ENCODE assay signal across 31 cellular contexts in genomic region chr2:148532049-148532428, GRCh38.
"Had no signal": no experiment of that assay in that cellular context is flagged by ENCODE, and none has a peak within 500 bp of the region (broad histone marks: within the 10 kb centered on the region; RNA-seq: fewer than 3 reads in every experiment).

No MANE protein-coding gene starts in this region.

- H3K27me3 Mint-ChIP-seq: activated CD4-positive, alpha-beta memory T cell treated with anti-CD3 and anti-CD28 coated beads, Interleukin-2, amount 10 ng/mL, durations not matched to agents 7 days and 5 days; activated CD8-positive, alpha-beta memory T cell treated with anti-CD3 and anti-CD28 coated beads, Interleukin-2, amount 10 ng/mL, durations not matched to agents 7 days and 5 days; activated naive CD4-positive, alpha-beta T cell treated with anti-CD3 and anti-CD28 coated beads, Interleukin-2, amount 10 ng/mL, durations not matched to agents 7 days and 5 days; activated naive CD8-positive, alpha-beta T cell treated with anti-CD3 and anti-CD28 coated beads, Interleukin-2, amount 10 ng/mL, durations not matched to agents 7 days and 5 days had no signal

- H3K27me3 ChIP-seq: ascending aorta, Peyer's patch had no signal

- H3K27ac Mint-ChIP-seq: activated CD4-positive, alpha-beta memory T cell treated with anti-CD3 and anti-CD28 coated beads, Interleukin-2, amount 10 ng/mL, durations not matched to agents 7 days and 5 days; activated CD8-positive, alpha-beta memory T cell treated with anti-CD3 and anti-CD28 coated beads, Interleukin-2, amount 10 ng/mL, durations not matched to agents 7 days and 5 days; activated naive CD4-positive, alpha-beta T cell treated with anti-CD3 and anti-CD28 coated beads, Interleukin-2, amount 10 ng/mL, durations not matched to agents 7 days and 5 days; activated naive CD8-positive, alpha-beta T cell treated with anti-CD3 and anti-CD28 coated beads, Interleukin-2, amount 10 ng/mL, durations not matched to agents 7 days and 5 days had no signal

- H3K4me3 Mint-ChIP-seq: activated CD4-positive, alpha-beta memory T cell treated with anti-CD3 and anti-CD28 coated beads, Interleukin-2, amount 10 ng/mL, durations not matched to agents 7 days and 5 days; activated CD8-positive, alpha-beta memory T cell treated with anti-CD3 and anti-CD28 coated beads, Interleukin-2, amount 10 ng/mL, durations not matched to agents 7 days and 5 days; activated naive CD4-positive, alpha-beta T cell treated with anti-CD3 and anti-CD28 coated beads, Interleukin-2, amount 10 ng/mL, durations not matched to agents 7 days and 5 days; activated naive CD8-positive, alpha-beta T cell treated with anti-CD3 and anti-CD28 coated beads, Interleukin-2, amount 10 ng/mL, durations not matched to agents 7 days and 5 days had no signal

- H3K9me3 ChIP-seq: ascending aorta, Peyer's patch had no signal

- H3K36me3 ChIP-seq: ascending aorta, Peyer's patch, WERI-Rb-1 had no signal

- H3K4me3 ChIP-seq: ascending aorta, Peyer's patch had no signal

- H3K27ac ChIP-seq: ascending aorta, Peyer's patch, RWPE1, WERI-Rb-1 had no signal

- DNase-seq: activated CD4-positive, alpha-beta memory T cell treated with anti-CD3 and anti-CD28 coated beads, Interleukin-2, amount 10 ng/mL, durations not matched to agents 7 days and 5 days; activated CD4-positive, alpha-beta T cell treated with anti-CD3 and anti-CD28 coated beads for 1 hour; activated CD4-positive, alpha-beta T cell treated with anti-CD3 and anti-CD28 coated beads for 48 hours; activated CD4-positive, CD25-positive, alpha-beta regulatory T cell; activated CD8-positive, alpha-beta memory T cell treated with anti-CD3 and anti-CD28 coated beads, Interleukin-2, amount 10 ng/mL, durations not matched to agents 7 days and 5 days; activated CD8-positive, alpha-beta memory T cell treated with anti-CD3 and anti-CD28 coated beads, Interleukin-2, amount 50 U/mL, for 48 hours; activated effector memory CD4-positive, alpha-beta T cell treated with Interleukin-2 at 50 U/mL for 16 hours; activated naive CD4-positive, alpha-beta T cell treated with anti-CD3 and anti-CD28 coated beads, Interleukin-2, amount 10 ng/mL, durations not matched to agents 7 days and 5 days; activated naive CD8-positive, alpha-beta T cell treated with anti-CD3 and anti-CD28 coated beads, Interleukin-2, amount 10 ng/mL, durations not matched to agents 7 days and 5 days; amygdala; caudate nucleus; IMR-90; Karpas-422; KBM-7; NCI-H1105; NCI-H1417 treated with DMSO at 0.1 percent for 48 hours; NCI-H187 treated with DMSO at 0.1 percent for 48 hours; NCI-H2081; NCI-H226; NCI-H446 treated with DMSO at 0.1 percent for 48 hours; NCI-H524; NCI-H748 treated with DMSO at 0.1 percent for 48 hours; NK-92 treated with Interleukin-12 subunit alpha and Interleukin-12 subunit beta, amount 100 ng/mL, for 24 hours; PC-3; Peyer's patch; SIG-M5; T-helper 1 cell; T1000; WERI-Rb-1 had no signal

- H3K36me3 Mint-ChIP-seq: activated CD8-positive, alpha-beta memory T cell treated with anti-CD3 and anti-CD28 coated beads, Interleukin-2, amount 10 ng/mL, durations not matched to agents 7 days and 5 days; activated naive CD4-positive, alpha-beta T cell treated with anti-CD3 and anti-CD28 coated beads, Interleukin-2, amount 10 ng/mL, durations not matched to agents 7 days and 5 days had no signal

- H3K4me1 ChIP-seq: ascending aorta, Peyer's patch had no signal

- H3K9me3 Mint-ChIP-seq: activated CD4-positive, alpha-beta memory T cell treated with anti-CD3 and anti-CD28 coated beads, Interleukin-2, amount 10 ng/mL, durations not matched to agents 7 days and 5 days; activated naive CD4-positive, alpha-beta T cell treated with anti-CD3 and anti-CD28 coated beads, Interleukin-2, amount 10 ng/mL, durations not matched to agents 7 days and 5 days; activated naive CD8-positive, alpha-beta T cell treated with anti-CD3 and anti-CD28 coated beads, Interleukin-2, amount 10 ng/mL, durations not matched to agents 7 days and 5 days had no signal
